In genomic region chr5:135543151-135543818, GRCh38 we compare ENCODE assay signal across 1 cellular context.
TF ChIP-seq lines count a peak whose summit lies in the region.

No MANE protein-coding gene starts in this region.

TF ChIP-seq in GM12878, 131 proteins besides CTCF, POLR2A, EP300 and RAD21 (continued from another document):
- no peak for TF ChIP-seq CEBPZ (IDR thresholded peaks at IDR 0.05; ENCODE audit: low read depth, low read length)
